21 cellular contexts compared by ENCODE assay signal in genomic region chr15:79154491-79155182, GRCh38.
DNase-seq lines count a peak whose midpoint lies in the region; ATAC-seq, FAIRE-seq and TF ChIP-seq lines count a peak whose summit lies in the region.
"Had no signal": no experiment of that assay in that cellular context is flagged by ENCODE, and none has a peak within 500 bp of the region (broad histone marks: within the 10 kb centered on the region; RNA-seq: fewer than 3 reads in every experiment).

No MANE protein-coding gene starts in this region.

- H3K56ac ChIP-seq in H9 (ENCODE audit: insufficient read length, low read depth, low read length) = no peak overlapping the region

- peaks cover 2% of the 10 kb centered on the region for H3K9me3 ChIP-seq in H9 (ENCODE audit: control insufficient read depth, low read depth, low read length)
- H3K9me3 ChIP-seq in GM12878 (replicated peaks; ENCODE audit: control insufficient read depth, insufficient read depth, low read length) = no peaks in the 10 kb centered on the region
- no peaks in the 10 kb centered on the region for H3K9me3 ChIP-seq in neural cell (ENCODE audit: low read length)
- peaks cover 0 to 3% (median 0%) of the 10 kb centered on the region in 3 donors for H3K9me3 ChIP-seq in gastroesophageal sphincter

- RAD21 ChIA-PET in GM12878 (lab: Charles Lee; ENCODE audit: unreplicated experiment) = no interaction called here

- in situ Hi-C loops in GM12878 (cut with MboI) = no loop called here

- CTCF ChIA-PET in GM12878 (lab: Yijun Ruan, JAX) = no interaction called here

- no peak overlapping the region for H3T11ph ChIP-seq in H9 (ENCODE audit: low read length)

- H4K20me1 ChIP-seq in H9 (ENCODE audit: control insufficient read depth, insufficient read depth, insufficient read length) (no peaks in the 10 kb centered on the region), GM12878 (ENCODE audit: control insufficient read depth, insufficient read depth) (no peaks in the 10 kb centered on the region), neural cell (ENCODE audit: insufficient read depth) (no peaks in the 10 kb centered on the region)

- peaks cover 8% of the 10 kb centered on the region for H3F3A ChIP-seq in neural cell (ENCODE audit: insufficient read depth, low read length, poor library complexity, severe bottlenecking)

- H3K9ac ChIP-seq in H9 (ENCODE audit: extremely low read depth, insufficient read length, low read length) (no peak overlapping the region), GM12878 (ENCODE audit: control insufficient read depth, insufficient read depth, low read length) (no peak overlapping the region), neural cell (ENCODE audit: low read length) (peak overlapping the region; percentile 33)
- H3K9ac ChIP-seq: KMS-11 had no signal

- H3K27me3 ChIP-seq in H9 (ENCODE audit: insufficient read depth, low read length) (no peaks in the 10 kb centered on the region), GM12878 (replicated peaks in 1 of 2; ENCODE audit: control insufficient read depth in 2 of 2, insufficient read depth in 2 of 2, low read length in 1 of 2) (no peaks in the 10 kb centered on the region), neural cell (ENCODE audit: insufficient read depth, low read depth, low read length) (no peaks in the 10 kb centered on the region), gastroesophageal sphincter (no peaks in the 10 kb centered on the region)
- H3K27me3 ChIP-seq: brain microvascular endothelial cell, upper lobe of left lung had no signal

- H2BK120ac ChIP-seq in H9 (ENCODE audit: low read depth, low read length, poor library complexity, severe bottlenecking) = no peak overlapping the region

- no TSS peak for BruUV-seq in GM12878 (replicated peaks; lab: Mats Ljungman, UMichigan)

- H2AK5ac ChIP-seq in H9 (ENCODE audit: insufficient read length, low read length) = no peak overlapping the region

- H3K4me3 Mint-ChIP-seq in H9 = no peak overlapping the region
- H3K4me3 Mint-ChIP-seq: activated naive CD8-positive, alpha-beta T cell treated with anti-CD3 and anti-CD28 coated beads, Interleukin-2, amount 50 U/mL, for 24 hours; T-helper 17 cell had no signal

- H3K79me2 ChIP-seq in H9 (ENCODE audit: insufficient read depth, low read length) (no peaks in the 10 kb centered on the region), GM12878 (ENCODE audit: control insufficient read depth, insufficient read depth, low read length) (no peaks in the 10 kb centered on the region), neural cell (replicated peaks; ENCODE audit: insufficient read depth, low read length) (no peaks in the 10 kb centered on the region)

- H3K23me2 ChIP-seq in H9 (ENCODE audit: insufficient read length, low read depth, low read length, poor library complexity, severe bottlenecking) = no peaks in the 10 kb centered on the region

- no peaks in the 10 kb centered on the region for H3K9me2 ChIP-seq in neural cell (ENCODE audit: insufficient read depth, low read length)

- TF ChIP-seq EP300 in GM12878 (IDR thresholded peaks at IDR 0.05; ENCODE audit: borderline replicate concordance in 1 of 2, control insufficient read depth in 1 of 2, low read depth in 2 of 2, low read length in 2 of 2) = no peak
- peak; percentile 51 for TF ChIP-seq EP300 in neural cell (conservative IDR thresholded peaks at IDR 0.05; ENCODE audit: poor library complexity, severe bottlenecking)
- no peak for TF ChIP-seq EP300 in gastroesophageal sphincter (IDR thresholded peaks at IDR 0.05)

- peak; percentile 31 for DNase-seq in DMS 273 (lab: John Stamatoyannopoulos, UW; ENCODE audit: unreplicated experiment)
- no peak for DNase-seq in DMS 273 treated with DMSO at 0.1 percent for 48 hours (lab: John Stamatoyannopoulos, UW)
- no peak for DNase-seq in H9
- no peak for DNase-seq in GM12878 (ENCODE audit: low read depth, low spot score)
- no peak for DNase-seq in HCEC 1CT
- DNase-seq: activated CD4-positive, alpha-beta T cell treated with anti-CD3 and anti-CD28 coated beads, Interleukin-2, amount 50 U/mL, for 1 hour; activated effector memory CD4-positive, alpha-beta T cell treated with Interleukin-2 at 50 U/mL for 16 hours; activated naive CD8-positive, alpha-beta T cell treated with anti-CD3 and anti-CD28 coated beads, Interleukin-2, amount 50 U/mL, for 24 hours; AML-193; brain microvascular endothelial cell; COR-L47; NCI-H2029; PC-9; T-helper 17 cell; upper lobe of left lung had no signal

- 0 out of 2 replicates have a peak, but pooled peaks cover 1% of the 10 kb centered on the region for H3K4me1 ChIP-seq in H9 (ENCODE audit: insufficient read depth, low read length)
- H3K4me1 ChIP-seq in GM12878 (ENCODE audit: control insufficient read depth, insufficient read depth, low read length) = no peaks in the 10 kb centered on the region
- H3K4me1 ChIP-seq in gastroesophageal sphincter = no peaks in the 10 kb centered on the region
- H3K4me1 ChIP-seq: upper lobe of left lung had no signal

- H3K23ac ChIP-seq in H9 (ENCODE audit: insufficient read length, low read depth, low read length) = no peak overlapping the region

- H2AFZ ChIP-seq in H9 (ENCODE audit: low read length) = no peak overlapping the region
- H2AFZ ChIP-seq in GM12878 (ENCODE audit: control insufficient read depth, low read depth, low read length) = no peak overlapping the region
- no peak overlapping the region for H2AFZ ChIP-seq in neural cell (ENCODE audit: low read depth, low read length)
- H2AFZ ChIP-seq: PC-9 had no signal

- no peak overlapping the region for H2BK15ac ChIP-seq in H9 (ENCODE audit: low read depth, low read length)

- H3K18ac ChIP-seq in H9 (ENCODE audit: insufficient read length, low read depth, low read length) = peak overlapping the region; percentile 33

- SMC1A ChIA-PET in GM12878 (lab: Charles Lee; ENCODE audit: uncharacterized antibody, unreplicated experiment) = no interaction called here

- H3K27me3 Mint-ChIP-seq in H9 (ENCODE audit: low read depth) = peaks cover 17% of the 10 kb centered on the region

- H2BK20ac ChIP-seq in H9 (ENCODE audit: low read depth, low read length, poor library complexity, severe bottlenecking) = no peak overlapping the region

- H3K27ac Mint-ChIP-seq in H9 = no peak overlapping the region
- H3K27ac Mint-ChIP-seq: activated naive CD8-positive, alpha-beta T cell treated with anti-CD3 and anti-CD28 coated beads, Interleukin-2, amount 50 U/mL, for 24 hours; T-helper 17 cell had no signal

- H3K27ac ChIP-seq in H9 (ENCODE audit: insufficient read length, low read depth, low read length) (no peak overlapping the region), GM12878 (ENCODE audit: control insufficient read depth, insufficient read depth) (no peak overlapping the region), neural cell (ENCODE audit: low read length) (peak overlapping the region; percentile 66), gastroesophageal sphincter (no peak overlapping the region)
- H3K27ac ChIP-seq: 22Rv1, brain microvascular endothelial cell, coronary artery, KMS-11, PC-9, upper lobe of left lung had no signal

- no peak overlapping the region for H4K91ac ChIP-seq in H9 (ENCODE audit: insufficient read length, low read depth, low read length)

- no peaks in the 10 kb centered on the region for H3K79me1 ChIP-seq in H9 (ENCODE audit: insufficient read depth, low read depth, low read length, poor library complexity, severe bottlenecking)

- peaks cover 5 to 7% (median 5%) of the 10 kb centered on the region in 3 experiments for H3K36me3 Mint-ChIP-seq in H9 (ENCODE audit: insufficient read depth in 1 of 3, low read depth in 3 of 3)

- TF ChIP-seq CTCF in H9 (conservative IDR thresholded peaks at IDR 0.05) (no peak), GM12878 (IDR thresholded peaks at IDR 0.05 in 2 of 3, conservative IDR thresholded peaks at IDR 0.05 in 1 of 3; ENCODE audit: control insufficient read depth in 2 of 3, extremely low read depth in 1 of 3, insufficient read depth in 1 of 3, low read depth in 3 of 3, low read length in 3 of 3) (no peak), neural cell (IDR thresholded peaks at IDR 0.05; ENCODE audit: poor library complexity, severe bottlenecking) (no peak), gastroesophageal sphincter (IDR thresholded peaks at IDR 0.05) (no peak)

- no peak overlapping the region for H2BK12ac ChIP-seq in H9 (ENCODE audit: insufficient read length, low read depth, low read length)

- H3K4me3 ChIP-seq in GM12878 (no peak overlapping the region), neural cell (ENCODE audit: low read length) (peak overlapping the region; percentile 53), gastroesophageal sphincter (no peak overlapping the region)
- H3K4me3 ChIP-seq: coronary artery, PC-9, upper lobe of left lung had no signal

- H3K4me1 Mint-ChIP-seq in H9 = peaks cover 8 to 22% of the 10 kb centered on the region in 2 experiments
- H3K4me1 Mint-ChIP-seq: activated naive CD8-positive, alpha-beta T cell treated with anti-CD3 and anti-CD28 coated beads, Interleukin-2, amount 50 U/mL, for 24 hours; T-helper 17 cell had no signal

- H4K8ac ChIP-seq in H9 (replicated peaks; ENCODE audit: insufficient read length, low read depth, low read length) = no peak overlapping the region

- POLR2A ChIA-PET in GM12878 (lab: Charles Lee) = no interaction called here

- peaks cover 7 to 9% of the 10 kb centered on the region in 2 experiments for H3K9me3 Mint-ChIP-seq in H9

- no peaks in the 10 kb centered on the region for H3K36me3 ChIP-seq in GM12878 (ENCODE audit: control insufficient read depth in 2 of 2, insufficient read depth in 2 of 2, low read length in 1 of 2)
- H3K36me3 ChIP-seq in neural cell (ENCODE audit: insufficient read depth, low read length) = no peaks in the 10 kb centered on the region
- no peaks in the 10 kb centered on the region for H3K36me3 ChIP-seq in gastroesophageal sphincter
- H3K36me3 ChIP-seq: brain microvascular endothelial cell, upper lobe of left lung had no signal

- H3K4me2 ChIP-seq in H9 (ENCODE audit: insufficient read depth, insufficient read length, low read length) = no peak overlapping the region
- H3K4me2 ChIP-seq in GM12878 (ENCODE audit: control insufficient read depth, insufficient read depth) = no peak overlapping the region
- peak overlapping the region; percentile 63 for H3K4me2 ChIP-seq in neural cell (ENCODE audit: low read length)
- H3K4me2 ChIP-seq: KMS-11, PC-9 had no signal

- no CpG with 5 or more reads among the region's 10 CpGs for WGBS in H9 (ENCODE audit: extremely low coverage, insufficient read length, low lambda C conversion rate)
- 19% methylated on average over 10 of the region's 10 CpGs for WGBS in GM12878 (ENCODE audit: insufficient coverage, insufficient replicate concordance, low lambda C conversion rate, missing lambda C conversion rate)
- WGBS in gastroesophageal sphincter (ENCODE audit: low coverage in 1 of 2), 2 donors = 22 to 31% methylated on average over 6 to 10 of the region's 10 CpGs

- no peak for TF ChIP-seq RAD21 in GM12878 (IDR thresholded peaks at IDR 0.05; ENCODE audit: insufficient read depth, low read depth, low read length)
- no peak for TF ChIP-seq RAD21 in neural cell (conservative IDR thresholded peaks at IDR 0.05)

- no peak overlapping the region for H2BK5ac ChIP-seq in H9 (ENCODE audit: insufficient read length, low read length)

- intact Hi-C loops in GM12878 (cut with micrococcal nuclease; ENCODE audit: unreplicated experiment) = no loop called here

- H4K5ac ChIP-seq in H9 (ENCODE audit: insufficient read length, low read depth, low read length) = no peak overlapping the region

- FAIRE-seq in GM12878 (lab: Jason Lieb, UNC) = no peak

- no peak overlapping the region; the same call in 1 of the 2 replicates for H3K14ac ChIP-seq in H9 (ENCODE audit: insufficient read depth, low read length)

- TF ChIP-seq POLR2A in GM12878 (IDR thresholded peaks at IDR 0.05; ENCODE audit: low read depth, low read length) = no peak
- TF ChIP-seq POLR2A in gastroesophageal sphincter (IDR thresholded peaks at IDR 0.05) = no peak

- peak; percentile 31; the same call in 1 of the 3 replicates for ATAC-seq in GM12878
- ATAC-seq in gastroesophageal sphincter = no peak
- ATAC-seq in GM18861 (IDR thresholded peaks at IDR 0.05; ENCODE audit: unreplicated experiment) = no peak
- ATAC-seq: activated naive CD8-positive, alpha-beta T cell treated with anti-CD3 and anti-CD28 coated beads, Interleukin-2, amount 50 U/mL, for 24 hours; T-helper 17 cell had no signal

- H3K4ac ChIP-seq in H9 (ENCODE audit: low read depth, low read length) = no peak overlapping the region
